11 cellular contexts compared by ENCODE assay signal in the genomic region with DNA sequence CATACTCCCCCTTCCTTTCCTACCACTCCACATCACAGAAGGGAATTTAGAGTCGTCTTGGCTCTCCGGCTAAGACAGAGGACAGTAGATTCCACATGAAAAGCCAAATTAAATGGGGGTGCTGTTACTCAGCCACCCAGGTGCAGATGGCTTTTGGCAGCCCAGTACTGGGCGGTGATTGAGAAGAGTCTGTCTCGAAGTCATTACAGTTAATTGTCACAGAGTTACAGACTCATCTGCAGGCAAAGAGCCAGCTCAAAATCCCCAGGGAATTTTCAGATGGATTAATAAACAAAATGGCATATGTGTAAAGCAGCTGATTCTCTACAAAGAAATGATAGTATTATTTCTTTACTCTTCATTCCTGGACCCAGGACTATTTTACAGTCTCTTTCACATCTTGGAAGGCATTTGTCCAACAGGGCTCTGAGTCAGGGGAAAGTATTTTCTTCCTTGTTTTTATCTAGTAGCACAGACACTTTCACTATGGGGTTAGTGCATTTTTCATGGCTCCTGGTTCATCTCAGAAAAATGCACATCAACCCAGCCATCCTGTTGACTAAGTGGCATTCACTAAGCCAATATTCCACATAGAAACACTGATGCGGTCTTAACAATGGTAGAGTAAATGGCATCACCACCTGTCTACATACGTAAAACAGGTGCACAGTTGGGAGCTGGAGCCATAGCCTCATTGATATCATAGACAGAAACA.
A peak's percentile ranks its signal among the peaks of the same experiment; 100 is the strongest.
DNase-seq lines count a peak whose midpoint lies in the region; ATAC-seq, FAIRE-seq and TF ChIP-seq lines count a peak whose summit lies in the region.
"Had no signal": no experiment of that assay in that cellular context is flagged by ENCODE, and none has a peak within 500 bp of the region (broad histone marks: within the 10 kb centered on the region; RNA-seq: fewer than 3 reads in every experiment).

No MANE protein-coding gene starts in this region.

- no peaks in the 10 kb centered on the region for H4K20me1 ChIP-seq in keratinocyte (ENCODE audit: control insufficient read depth, extremely low read depth, insufficient read depth, low read length)

- H3K36me3 ChIP-seq in BE2C (no peaks in the 10 kb centered on the region), WERI-Rb-1 (no peaks in the 10 kb centered on the region), keratinocyte (ENCODE audit: control insufficient read depth in 2 of 2, extremely low read depth in 1 of 2, insufficient read depth in 2 of 2, low read length in 2 of 2) (no peaks in the 10 kb centered on the region), tibial artery (no peaks in the 10 kb centered on the region)
- H3K36me3 ChIP-seq: vagina had no signal

- POLR2A ChIA-PET in activated CD4-positive, alpha-beta memory T cell treated with anti-CD3 and anti-CD28 coated beads for 36 hours (lab: Charles Lee): no interaction called here

- TF ChIP-seq CTCF in BE2C (IDR thresholded peaks at IDR 0.05; ENCODE audit: low read depth, low read length) (no peak), WERI-Rb-1 (IDR thresholded peaks at IDR 0.05; ENCODE audit: low read depth, low read length) (no peak), keratinocyte (optimal IDR thresholded peaks at IDR 0.05 in 1 of 3, IDR thresholded peaks at IDR 0.05 in 1 of 3, conservative IDR thresholded peaks at IDR 0.05 in 1 of 3; ENCODE audit: extremely low read depth in 1 of 3, insufficient read depth in 2 of 3, low read length in 3 of 3) (no peak), tibial artery (IDR thresholded peaks at IDR 0.05) (no peak)

- H3K27me3 ChIP-seq in BE2C (no peaks in the 10 kb centered on the region), WERI-Rb-1 (ENCODE audit: insufficient read depth, low read depth, severe bottlenecking) (no peaks in the 10 kb centered on the region), keratinocyte (ENCODE audit: control insufficient read depth, extremely low read depth, insufficient read depth, low read length) (no peaks in the 10 kb centered on the region), tibial artery (no peaks in the 10 kb centered on the region)
- H3K27me3 ChIP-seq: vagina had no signal

- intact Hi-C loops in activated CD4-positive, alpha-beta memory T cell treated with anti-CD3 and anti-CD28 coated beads for 36 hours (cut with micrococcal nuclease): no loop called here
- intact Hi-C loops in tibial artery (cut with DNase I; ENCODE audit: low total_unique reads): no loop called here

- peaks cover 5% of the 10 kb centered on the region for H3K9me3 Mint-ChIP-seq in activated CD4-positive, alpha-beta memory T cell treated with anti-CD3 and anti-CD28 coated beads for 36 hours

- dilution Hi-C loops in keratinocyte (cut with MboI; ENCODE audit: extremely low pct_ligation_motif_present, low sequenced_read_pairs): no loop called here

- peak overlapping the region; percentile 32 for H3K4me2 ChIP-seq in keratinocyte (ENCODE audit: control insufficient read depth, extremely low read depth, insufficient read depth, low read depth, low read length)

- H3K4me1 ChIP-seq in BE2C: peaks cover 28% of the 10 kb centered on the region
- H3K4me1 ChIP-seq in keratinocyte (ENCODE audit: control insufficient read depth, extremely low read depth, insufficient read depth, low read length): peaks cover 13% of the 10 kb centered on the region
- peaks cover 0 to 23% (median 8%) of the 10 kb centered on the region in 4 donors for H3K4me1 ChIP-seq in tibial artery

- ATAC-seq in GM18873 (IDR thresholded peaks at IDR 0.05; ENCODE audit: low FRiP score, unreplicated experiment): no peak

- H3K4me1 Mint-ChIP-seq in activated CD4-positive, alpha-beta memory T cell treated with anti-CD3 and anti-CD28 coated beads for 36 hours (ENCODE audit: low read depth): peaks cover 6% of the 10 kb centered on the region

- no peaks in the 10 kb centered on the region for H3K79me2 ChIP-seq in keratinocyte (ENCODE audit: control insufficient read depth, insufficient read depth, low read length)

- CTCF ChIA-PET in activated CD4-positive, alpha-beta memory T cell treated with anti-CD3 and anti-CD28 coated beads for 36 hours (lab: Charles Lee): no interaction called here

- no peak overlapping the region for H3K9ac ChIP-seq in keratinocyte (ENCODE audit: control insufficient read depth, extremely low read depth, insufficient read depth, low read length)

- no peaks in the 10 kb centered on the region for H3K27me3 Mint-ChIP-seq in activated CD4-positive, alpha-beta memory T cell treated with anti-CD3 and anti-CD28 coated beads for 36 hours

- peak; percentile 88 for DNase-seq in BE2C
- DNase-seq in NCI-H1092 treated with DMSO at 0.1 percent for 48 hours (lab: John Stamatoyannopoulos, UW): peak; percentile 72
- peak; percentile 16 for DNase-seq in WERI-Rb-1
- DNase-seq in keratinocyte (ENCODE audit: low read depth, low spot score): no peak
- DNase-seq in stimulated activated CD4-positive, alpha-beta T cell treated with anti-CD3 and anti-CD28 coated beads, Interleukin-2, amount 100 ng/mL, for 48 hours: no peak
- DNase-seq in activated CD4-positive, alpha-beta memory T cell treated with anti-CD3 and anti-CD28 coated beads for 36 hours: no peak
- DNase-seq in tibial artery: no peak
- DNase-seq: cortex of kidney; stimulated activated CD4-positive, alpha-beta T cell treated with anti-CD3 and anti-CD28 coated beads, Interleukin-4, amount 100 ng/mL, for 4 hours had no signal

- H3K4me3 ChIP-seq in BE2C (ENCODE audit: low read depth, low read length) (peak overlapping the region; percentile 34), WERI-Rb-1 (ENCODE audit: low read depth, low read length) (no peak overlapping the region), keratinocyte (ENCODE audit: control insufficient read depth in 2 of 3, extremely low read depth in 1 of 3, insufficient read depth in 2 of 3, low read depth in 1 of 3, low read length in 3 of 3) (no peak overlapping the region), tibial artery (no peak overlapping the region)
- H3K4me3 ChIP-seq: vagina had no signal

- peak; percentile 79 for FAIRE-seq in keratinocyte (lab: Jason Lieb, UNC)

- no peak overlapping the region for H2AFZ ChIP-seq in keratinocyte (ENCODE audit: control insufficient read depth, low read length)

- H3K27ac ChIP-seq in WERI-Rb-1 (no peak overlapping the region), keratinocyte (ENCODE audit: control insufficient read depth, insufficient read depth, low read length) (no peak overlapping the region), tibial artery (peak overlapping the region in 1 of 2 donors; percentile 15)
- H3K27ac ChIP-seq: vagina had no signal

- no peaks in the 10 kb centered on the region for H3K9me1 ChIP-seq in keratinocyte (ENCODE audit: control insufficient read depth, extremely low read depth, insufficient read depth, low read length)

- H3K36me3 Mint-ChIP-seq in activated CD4-positive, alpha-beta memory T cell treated with anti-CD3 and anti-CD28 coated beads for 36 hours: no peaks in the 10 kb centered on the region

- no peak overlapping the region for H3K4me3 Mint-ChIP-seq in activated CD4-positive, alpha-beta memory T cell treated with anti-CD3 and anti-CD28 coated beads for 36 hours

- H3K27ac Mint-ChIP-seq in activated CD4-positive, alpha-beta memory T cell treated with anti-CD3 and anti-CD28 coated beads for 36 hours: no peak overlapping the region

- H3K9me3 ChIP-seq in BE2C: no peaks in the 10 kb centered on the region
- no peaks in the 10 kb centered on the region for H3K9me3 ChIP-seq in WERI-Rb-1 (ENCODE audit: severe bottlenecking)
- H3K9me3 ChIP-seq in keratinocyte (ENCODE audit: control insufficient read depth, low read depth, low read length): no peaks in the 10 kb centered on the region
- H3K9me3 ChIP-seq in tibial artery: no peaks in the 10 kb centered on the region
- H3K9me3 ChIP-seq: vagina had no signal

Comparison
In these comparisons a context has a peak if more than half of its experiments do, and no peak if none do; other contexts are left out.
1. DNase-seq: peak in BE2C (single experiment), NCI-H1092 treated with DMSO at 0.1 percent for 48 hours (single experiment) and WERI-Rb-1 (single experiment); none in keratinocyte (single experiment), stimulated activated CD4-positive, alpha-beta T cell treated with anti-CD3 and anti-CD28 coated beads, Interleukin-2, amount 100 ng/mL, for 48 hours (0 of 2), activated CD4-positive, alpha-beta memory T cell treated with anti-CD3 and anti-CD28 coated beads for 36 hours (single experiment) and tibial artery (0 of 2).